ENCODE assay signal across 1 cellular context in the genomic region with DNA sequence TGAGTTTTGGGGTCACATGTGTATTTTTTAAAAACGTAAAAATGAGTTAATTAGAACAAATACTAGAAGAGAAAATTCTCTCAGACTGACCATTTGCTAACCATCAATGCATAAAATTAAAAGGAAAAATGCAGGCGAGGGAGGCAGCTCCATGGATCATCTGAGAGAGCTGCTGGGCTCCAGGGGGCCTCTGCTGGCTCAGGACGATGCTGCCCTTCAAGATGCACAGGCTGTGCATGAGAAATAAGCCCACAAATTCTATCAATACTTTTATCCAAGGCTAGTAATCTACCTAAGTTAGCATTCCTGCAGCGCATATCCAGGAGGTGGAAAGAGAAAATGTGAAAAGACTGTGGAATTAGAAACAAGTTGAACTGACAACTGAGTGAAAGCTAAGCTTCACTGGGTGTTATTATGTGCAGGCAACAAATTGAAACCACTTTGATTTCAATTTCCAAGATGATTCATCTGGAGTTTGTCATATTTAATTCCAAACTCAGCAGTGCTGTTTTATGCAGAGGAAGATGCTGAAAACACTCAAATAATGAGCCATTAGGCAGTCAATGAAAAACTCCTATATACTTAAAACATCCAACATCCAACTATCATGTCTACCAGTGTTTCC.
TF ChIP-seq lines count a peak whose summit lies in the region.

No MANE protein-coding gene starts in this region.

TF ChIP-seq in WTC11, 78 proteins besides CTCF, POLR2A, EP300 and RAD21:
- TF ChIP-seq, protein P1, sequence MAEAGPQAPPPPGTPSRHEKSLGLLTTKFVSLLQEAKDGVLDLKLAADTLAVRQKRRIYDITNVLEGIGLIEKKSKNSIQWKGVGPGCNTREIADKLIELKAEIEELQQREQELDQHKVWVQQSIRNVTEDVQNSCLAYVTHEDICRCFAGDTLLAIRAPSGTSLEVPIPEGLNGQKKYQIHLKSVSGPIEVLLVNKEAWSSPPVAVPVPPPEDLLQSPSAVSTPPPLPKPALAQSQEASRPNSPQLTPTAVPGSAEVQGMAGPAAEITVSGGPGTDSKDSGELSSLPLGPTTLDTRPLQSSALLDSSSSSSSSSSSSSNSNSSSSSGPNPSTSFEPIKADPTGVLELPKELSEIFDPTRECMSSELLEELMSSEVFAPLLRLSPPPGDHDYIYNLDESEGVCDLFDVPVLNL (CRISPR knock-in tag; IDR thresholded peaks at IDR 0.05; ENCODE audit: borderline replicate concordance, low read depth), result no peak
- no peak for TF ChIP-seq ERG (CRISPR knock-in tag; IDR thresholded peaks at IDR 0.05)
- TF ChIP-seq, protein P2, sequence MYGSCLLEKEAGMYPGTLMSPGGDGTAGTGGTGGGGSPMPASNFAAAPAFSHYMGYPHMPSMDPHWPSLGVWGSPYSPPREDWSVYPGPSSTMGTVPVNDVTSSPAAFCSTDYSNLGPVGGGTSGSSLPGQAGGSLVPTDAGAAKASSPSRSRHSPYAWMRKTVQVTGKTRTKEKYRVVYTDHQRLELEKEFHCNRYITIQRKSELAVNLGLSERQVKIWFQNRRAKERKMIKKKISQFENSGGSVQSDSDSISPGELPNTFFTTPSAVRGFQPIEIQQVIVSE (CRISPR knock-in tag; IDR thresholded peaks at IDR 0.05; ENCODE audit: borderline replicate concordance), result no peak
- no peak for TF ChIP-seq ZNF317 (CRISPR knock-in tag; IDR thresholded peaks at IDR 0.05; ENCODE audit: borderline replicate concordance, low read depth)
- no peak for TF ChIP-seq ZNF425 (CRISPR knock-in tag; conservative IDR thresholded peaks at IDR 0.05)
- TF ChIP-seq ZNF219 (CRISPR knock-in tag; IDR thresholded peaks at IDR 0.05; ENCODE audit: borderline replicate concordance), result no peak
- TF ChIP-seq, protein P3, sequence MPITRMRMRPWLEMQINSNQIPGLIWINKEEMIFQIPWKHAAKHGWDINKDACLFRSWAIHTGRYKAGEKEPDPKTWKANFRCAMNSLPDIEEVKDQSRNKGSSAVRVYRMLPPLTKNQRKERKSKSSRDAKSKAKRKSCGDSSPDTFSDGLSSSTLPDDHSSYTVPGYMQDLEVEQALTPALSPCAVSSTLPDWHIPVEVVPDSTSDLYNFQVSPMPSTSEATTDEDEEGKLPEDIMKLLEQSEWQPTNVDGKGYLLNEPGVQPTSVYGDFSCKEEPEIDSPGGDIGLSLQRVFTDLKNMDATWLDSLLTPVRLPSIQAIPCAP (CRISPR knock-in tag; IDR thresholded peaks at IDR 0.05), result no peak
- TF ChIP-seq PRDM15 (CRISPR knock-in tag; IDR thresholded peaks at IDR 0.05), result no peak
